8 cellular contexts compared by ENCODE assay signal in the genomic region with DNA sequence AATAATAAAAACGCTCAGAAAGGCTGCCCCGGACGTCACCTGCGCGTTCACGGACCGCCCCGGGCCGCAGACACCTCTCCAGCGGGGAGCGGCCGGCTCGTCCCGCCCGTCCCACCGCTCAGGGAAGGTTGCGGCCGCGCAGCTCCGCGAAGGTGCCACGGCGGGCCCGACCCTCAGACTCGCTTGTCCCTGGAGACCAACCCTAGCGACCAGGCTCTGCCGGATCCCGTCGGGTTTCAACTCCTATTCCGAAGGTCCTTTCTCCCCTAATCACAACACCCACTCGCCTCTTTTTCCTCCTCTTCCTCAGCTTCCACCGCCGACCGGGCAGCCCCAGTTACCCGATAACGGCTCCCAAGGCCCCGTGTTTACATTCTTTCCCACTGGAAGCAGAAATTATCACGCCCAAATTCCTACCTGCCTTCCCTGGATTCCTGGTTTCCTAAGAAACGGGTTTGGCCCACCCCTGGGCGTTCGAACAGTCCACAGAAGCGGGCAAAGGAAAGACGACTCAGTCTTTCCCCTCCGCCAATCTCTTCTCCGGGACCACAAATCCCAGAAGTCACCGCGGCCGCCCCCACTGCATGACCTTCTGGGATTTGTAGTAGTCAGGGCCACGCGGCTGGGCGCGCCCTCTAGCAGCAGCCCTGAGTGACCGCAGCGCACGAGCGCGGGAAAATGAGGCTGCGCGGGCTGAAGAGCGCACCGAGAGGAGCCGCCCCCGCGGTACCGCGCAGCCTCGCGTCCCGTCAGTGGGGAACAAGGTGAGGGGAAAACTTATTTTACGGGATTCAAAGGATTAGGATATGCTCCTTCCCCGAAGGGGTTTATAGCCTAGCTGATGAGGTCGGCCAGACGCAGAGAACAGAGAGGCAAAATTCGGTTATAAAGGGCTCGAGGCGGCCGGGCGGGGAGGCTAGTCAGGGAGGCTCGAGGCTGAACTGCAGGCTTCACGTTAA. TPM values are rescaled to one million over a fixed set of nuclear protein-coding genes. Genes with fewer than 3 reads are reported as not detected.
DNase-seq lines count a peak whose midpoint lies in the region; ATAC-seq and TF ChIP-seq lines count a peak whose summit lies in the region.

A gene with protein sequence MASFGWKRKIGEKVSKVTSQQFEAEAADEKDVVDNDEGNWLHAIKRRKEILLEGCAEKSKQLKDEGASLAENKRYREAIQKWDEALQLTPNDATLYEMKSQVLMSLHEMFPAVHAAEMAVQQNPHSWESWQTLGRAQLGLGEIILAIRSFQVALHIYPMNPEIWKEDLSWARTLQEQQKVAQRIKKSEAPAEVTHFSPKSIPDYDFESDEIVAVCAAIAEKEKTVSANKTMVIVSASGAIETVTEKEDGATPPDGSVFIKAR (minus strand): TSS at position 555 of the 959 bp plus-strand sequence. CDS start 8,943 bp downstream, outside the sequence.

- H3K4me3 ChIP-seq in NB4 (ENCODE audit: low read depth, low read length) = peak within 1 kb of the TSS; percentile 87
- H3K4me3 ChIP-seq in SK-N-MC = peak within 1 kb of the TSS; percentile 99
- peak within 1 kb of the TSS; percentile 81 to 89 for H3K4me3 ChIP-seq in testis

- H3K9ac ChIP-seq in SK-N-MC (ENCODE audit: insufficient read length) = peak within 1 kb of the TSS; percentile 92

- POLR2A ChIA-PET in GM10248 (lab: Yijun Ruan, JAX) = no interaction called here

- CTCF ChIA-PET in GM10248 (lab: Yijun Ruan, JAX) = interaction anchor here (0.7 to 1.8 kb wide), 8 partner anchors 13 to 60 kb away, joined by 3 to 5 read pairs (median 3); no protein-coding TSS in a partner anchor

- peak; percentile 88 for ATAC-seq in HG02571 (IDR thresholded peaks at IDR 0.05; ENCODE audit: unreplicated experiment)

- DNase-seq in GM10248 (ENCODE audit: extremely low spot score) (peak; percentile 95), NB4 (ENCODE audit: low read depth) (peak; percentile 98), SK-N-MC (ENCODE audit: low read depth, low spot score) (peak; percentile 69), glomerular endothelial cell (ENCODE audit: extremely low read depth, low read depth, low spot score) (peak; percentile 64), occipital lobe (lab: John Stamatoyannopoulos, UW) (peak; percentile 94), testis (peak; percentile 99)
- peak; percentile 97 for DNase-seq in activated naive CD4-positive, alpha-beta T cell treated with anti-CD3 and anti-CD28 coated beads, Interleukin-2, amount 50 U/mL, for 16 hours

- H3K27ac ChIP-seq in SK-N-MC (peak within 1 kb of the TSS; percentile 84), testis (peak within 1 kb of the TSS; percentile 91 to 95)

- H3K36me3 ChIP-seq in SK-N-MC (ENCODE audit: insufficient read depth, low read length) = peaks cover 16% of the 10 kb centered on the region
- H3K36me3 ChIP-seq in testis (ENCODE audit: low read depth, missing control alignments) = no peaks in the 10 kb centered on the region

- peak; percentile 88 for TF ChIP-seq CTCF in GM10248 (IDR thresholded peaks at IDR 0.05; ENCODE audit: control extremely low read depth, extremely low read depth, low read depth, missing control alignments)
- TF ChIP-seq CTCF in NB4 (IDR thresholded peaks at IDR 0.05; ENCODE audit: low read depth, low read length) = peak; percentile 67
- peak; percentile 66 to 70 (median 68) for TF ChIP-seq CTCF in testis (IDR thresholded peaks at IDR 0.05)

- intact Hi-C loops in testis (cut with DNase I; ENCODE audit: low total_unique reads) = no loop called here

- peak; percentile 48 for TF ChIP-seq POLR2A in NB4 (IDR thresholded peaks at IDR 0.05; ENCODE audit: extremely low read depth, insufficient read length)
- TF ChIP-seq POLR2A in testis (IDR thresholded peaks at IDR 0.05) = no peak

- peaks cover 2% of the 10 kb centered on the region; the same call in 1 of the 2 replicates for H3K9me3 ChIP-seq in SK-N-MC (ENCODE audit: low read depth, low read length)
- no peaks in the 10 kb centered on the region for H3K9me3 ChIP-seq in testis

- no peaks in the 10 kb centered on the region for H3K27me3 ChIP-seq in testis

- WGBS in testis, 2 donors = 3 to 5% methylated on average over 56 to 77 of the region's 80 CpGs

- H3K4me1 ChIP-seq in testis = peaks cover 11% of the 10 kb centered on the region

RNA-seq across cellular contexts. Expression of the gene that starts here (rescaled TPM):
- total RNA-seq in glomerular endothelial cell = 6.7 and 6.8 TPM in 2 replicates
- total RNA-seq in occipital lobe = 65.5 TPM
- total RNA-seq in testis = 10 to 100 TPM; 14.7 to 15.2 TPM
- 16.5 TPM for polyA plus RNA-seq in testis (ENCODE audit: insufficient read depth, low read depth, low replicate concordance)

Comparison
In these comparisons a context has a peak if more than half of its experiments do, and no peak if none do; other contexts are left out.
1. Peak in every context shown above with its lines: DNase-seq, ATAC-seq, H3K4me3 ChIP-seq and H3K27ac ChIP-seq.